In genomic region chr1:36256558-36257374, GRCh38 we compare ENCODE assay signal across 13 cellular contexts. TPM values are rescaled to one million over a fixed set of nuclear protein-coding genes. Genes with fewer than 3 reads are reported as not detected.
A peak's percentile ranks its signal among the peaks of the same experiment; 100 is the strongest.
DNase-seq lines count a peak whose midpoint lies in the region; ATAC-seq lines count a peak whose summit lies in the region.
"Had no signal": no experiment of that assay in that cellular context is flagged by ENCODE, and none has a peak within 500 bp of the region (broad histone marks: within the 10 kb centered on the region; RNA-seq: fewer than 3 reads in every experiment).

No MANE protein-coding gene starts in this region.

- peaks cover 80% of the 10 kb centered on the region for H3K36me3 Mint-ChIP-seq in activated T-cell treated with anti-CD3 and anti-CD28 coated beads, Interleukin-2, amount 50 U/mL, for 24 hours (ENCODE audit: low read depth)
- H3K36me3 Mint-ChIP-seq in T-helper 17 cell (ENCODE audit: low read depth): no peaks in the 10 kb centered on the region
- H3K36me3 Mint-ChIP-seq in stimulated activated effector memory CD8-positive, alpha-beta T cell treated with anti-CD3 and anti-CD28 coated beads, Interleukin-12 subunit alpha, Interleukin-12 subunit beta, amount 100 ng/mL, for 72 hours: peaks cover 78% of the 10 kb centered on the region

- H3K4me1 Mint-ChIP-seq in activated T-cell treated with anti-CD3 and anti-CD28 coated beads, Interleukin-2, amount 50 U/mL, for 24 hours (ENCODE audit: low read depth): peaks cover 49% of the 10 kb centered on the region
- H3K4me1 Mint-ChIP-seq in T-helper 17 cell: peaks cover 21% of the 10 kb centered on the region
- H3K4me1 Mint-ChIP-seq in stimulated activated effector memory CD8-positive, alpha-beta T cell treated with anti-CD3 and anti-CD28 coated beads, Interleukin-12 subunit alpha, Interleukin-12 subunit beta, amount 100 ng/mL, for 72 hours: peaks cover 28% of the 10 kb centered on the region

- no peaks in the 10 kb centered on the region for H3K9me3 ChIP-seq in T-helper 17 cell (ENCODE audit: control insufficient read depth, low read length, poor library complexity, severe bottlenecking)
- H3K9me3 ChIP-seq: thoracic aorta had no signal

- no peak overlapping the region for H3K4me3 Mint-ChIP-seq in activated T-cell treated with anti-CD3 and anti-CD28 coated beads, Interleukin-2, amount 50 U/mL, for 24 hours
- peak overlapping the region; percentile 53 for H3K4me3 Mint-ChIP-seq in T-helper 17 cell
- H3K4me3 Mint-ChIP-seq in stimulated activated effector memory CD8-positive, alpha-beta T cell treated with anti-CD3 and anti-CD28 coated beads, Interleukin-12 subunit alpha, Interleukin-12 subunit beta, amount 100 ng/mL, for 72 hours: no peak overlapping the region

- no peak for DNase-seq in activated T-cell treated with anti-CD3 and anti-CD28 coated beads, Interleukin-2, amount 50 U/mL, for 24 hours
- DNase-seq in activated T-cell treated with anti-CD3 and anti-CD28 coated beads for 4 hours: no peak
- DNase-seq in T-helper 17 cell: no peak
- DNase-seq in germinal center (ENCODE audit: low spot score): peak; percentile 60
- no peak for DNase-seq in stimulated activated effector memory CD8-positive, alpha-beta T cell treated with anti-CD3 and anti-CD28 coated beads, Interleukin-12 subunit alpha, Interleukin-12 subunit beta, amount 100 ng/mL, for 72 hours (ENCODE audit: low spot score in 2 of 2)
- no peak for DNase-seq in AG08395 (ENCODE audit: low spot score)
- DNase-seq in CD1c-positive myeloid dendritic cell (ENCODE audit: extremely low spot score): no peak
- DNase-seq in activated CD4-positive, CD25-positive, alpha-beta regulatory T cell (lab: John Stamatoyannopoulos, UW): no peak
- DNase-seq: dorsolateral prefrontal cortex, kidney, MV-4-11, T-helper 9 cell had no signal

- peak overlapping the region; percentile 66 for H3K27ac Mint-ChIP-seq in activated T-cell treated with anti-CD3 and anti-CD28 coated beads, Interleukin-2, amount 50 U/mL, for 24 hours
- H3K27ac Mint-ChIP-seq in T-helper 17 cell: peak overlapping the region; percentile 82
- peak overlapping the region; percentile 36 for H3K27ac Mint-ChIP-seq in stimulated activated effector memory CD8-positive, alpha-beta T cell treated with anti-CD3 and anti-CD28 coated beads, Interleukin-12 subunit alpha, Interleukin-12 subunit beta, amount 100 ng/mL, for 72 hours

- no peaks in the 10 kb centered on the region for H3K9me3 Mint-ChIP-seq in activated T-cell treated with anti-CD3 and anti-CD28 coated beads, Interleukin-2, amount 50 U/mL, for 24 hours
- no peaks in the 10 kb centered on the region for H3K9me3 Mint-ChIP-seq in stimulated activated effector memory CD8-positive, alpha-beta T cell treated with anti-CD3 and anti-CD28 coated beads, Interleukin-12 subunit alpha, Interleukin-12 subunit beta, amount 100 ng/mL, for 72 hours

- no peaks in the 10 kb centered on the region for H3K27me3 Mint-ChIP-seq in activated T-cell treated with anti-CD3 and anti-CD28 coated beads, Interleukin-2, amount 50 U/mL, for 24 hours
- no peaks in the 10 kb centered on the region for H3K27me3 Mint-ChIP-seq in T-helper 17 cell

- ATAC-seq in T-helper 17 cell: no peak
- ATAC-seq in stimulated activated effector memory CD8-positive, alpha-beta T cell treated with anti-CD3 and anti-CD28 coated beads, Interleukin-12 subunit alpha, Interleukin-12 subunit beta, amount 100 ng/mL, for 72 hours: no peak

RNA-seq across cellular contexts. Expression of gene THRAP3, which starts 32.5 kb away (rescaled TPM):
- 10 to 100 TPM; 74.5 to 76.3 TPM for total RNA-seq in T-helper 17 cell

RNA-seq across cellular contexts. Expression of gene SH3D21, which starts 49.4 kb away (rescaled TPM):
- total RNA-seq in T-helper 17 cell: 1 to 10 TPM; 1.4 to 1.9 TPM
